ENCODE assay signal across 8 cellular contexts in genomic region chr4:173505924-173506779, GRCh38. TPM values are rescaled to one million over a fixed set of nuclear protein-coding genes. Genes with fewer than 3 reads are reported as not detected.
DNase-seq lines count a peak whose midpoint lies in the region; ATAC-seq, FAIRE-seq and TF ChIP-seq lines count a peak whose summit lies in the region.

No MANE protein-coding gene starts in this region.

- H3K9me3 ChIP-seq in HUES6 (ENCODE audit: control insufficient read depth, insufficient read depth, low read depth, low read length) (no peaks in the 10 kb centered on the region), ectodermal cell (ENCODE audit: control insufficient read depth, low read length) (no peaks in the 10 kb centered on the region), upper lobe of left lung (peaks cover 0 to 3% (median 0%) of the 10 kb centered on the region in 4 donors)

- H3K27me3 ChIP-seq in HUES6 (ENCODE audit: control insufficient read depth, insufficient read depth, low read length) (peaks cover 100% of the 10 kb centered on the region), ectodermal cell (ENCODE audit: control insufficient read depth, insufficient read depth, low read length, poor library complexity, severe bottlenecking) (peaks cover 92% of the 10 kb centered on the region), upper lobe of left lung (peaks cover 0 to 82% (median 32%) of the 10 kb centered on the region in 4 donors)

- H3K4me1 ChIP-seq in HUES6 (ENCODE audit: control insufficient read depth, insufficient read depth, low read length) (peaks cover 28% of the 10 kb centered on the region), ectodermal cell (ENCODE audit: control insufficient read depth, insufficient read depth, low read length) (no peaks in the 10 kb centered on the region), upper lobe of left lung (peaks cover 4 to 27% (median 23%) of the 10 kb centered on the region in 4 donors)

- no peak for TF ChIP-seq POLR2A in upper lobe of left lung (IDR thresholded peaks at IDR 0.05)

- WGBS in ectodermal cell, 2 experiments = 6% methylated on average over 20 of the region's 20 CpGs
- WGBS in upper lobe of left lung, 2 donors = 14 to 16% methylated on average over 11 to 17 of the region's 20 CpGs

- ATAC-seq in GM21825 (IDR thresholded peaks at IDR 0.05; ENCODE audit: unreplicated experiment) (peak; percentile 71), upper lobe of left lung (ENCODE audit: low FRiP score in 2 of 2) (peak; percentile 55 to 70)

- DNase-seq in GDM1 (lab: John Stamatoyannopoulos, UW) = peak; percentile 21
- peak; percentile 83 for DNase-seq in SK-MEL-5 (ENCODE audit: low read depth, low spot score)
- DNase-seq in medulla oblongata (ENCODE audit: extremely low spot score) = peak; percentile 67
- DNase-seq in upper lobe of left lung = peak in 1 of 2 donors; percentile 49

- FAIRE-seq in A204.1 (lab: Jason Lieb, UNC) = peak; percentile 88

- peak in 4 of 6 experiments; percentile 26 to 46 (median 34) for TF ChIP-seq CTCF in upper lobe of left lung (IDR thresholded peaks at IDR 0.05)

- H3K36me3 ChIP-seq in HUES6 (ENCODE audit: control insufficient read depth, insufficient read depth, low read length) = no peaks in the 10 kb centered on the region
- H3K36me3 ChIP-seq in ectodermal cell (ENCODE audit: control insufficient read depth, insufficient read depth, low read length) = no peaks in the 10 kb centered on the region
- H3K36me3 ChIP-seq in upper lobe of left lung = no peaks in the 10 kb centered on the region

- H3K4me3 ChIP-seq in HUES6 (ENCODE audit: low read depth, low read length) (peak overlapping the region; percentile 50), ectodermal cell (ENCODE audit: insufficient read depth, low read depth, low read length) (peak overlapping the region; percentile 25), upper lobe of left lung (peak overlapping the region in 2 of 4 donors; percentile 6 to 13)

- H3K9ac ChIP-seq in HUES6 (ENCODE audit: low read length) = no peak overlapping the region

- no peak overlapping the region for H3K27ac ChIP-seq in HUES6 (ENCODE audit: low read depth, low read length)
- H3K27ac ChIP-seq in ectodermal cell (ENCODE audit: insufficient read depth, low read depth, low read length, poor library complexity, severe bottlenecking) = no peak overlapping the region
- H3K27ac ChIP-seq in upper lobe of left lung = no peak overlapping the region

- no peak for TF ChIP-seq EP300 in upper lobe of left lung (IDR thresholded peaks at IDR 0.05)

- in situ Hi-C loops in SK-MEL-5 (cut with HindIII; ENCODE audit: low pct_unique_long_range_greater_than_20kb, low sequenced_read_pairs) = no loop called here

RNA-seq across cellular contexts. Expression of gene HAND2, which starts 23.9 kb away (rescaled TPM):
- total RNA-seq in SK-MEL-5 (2014; rRNA removed; shearing (Covaris generic)) = 3.8 and 3.9 TPM in 2 replicates
- polyA plus RNA-seq in SK-MEL-5 (2015; cell fraction: cytosol; rRNA removed) = 4.0 and 4.9 TPM in 2 replicates
- polyA plus RNA-seq in SK-MEL-5 (2015; cell fraction: nucleus; rRNA removed) = 3.2 and 5.1 TPM in 2 replicates
- polyA plus RNA-seq in ectodermal cell (2013, experiment 1 of 4) = 0.56 TPM
- 0.48 TPM for polyA plus RNA-seq in ectodermal cell (2013, experiment 2 of 4)
- 0.91 TPM for polyA plus RNA-seq in ectodermal cell (2013, experiment 3 of 4)
- polyA plus RNA-seq in ectodermal cell (2013, experiment 4 of 4) = 0.89 TPM
- 1 to 10 TPM in 1 of 6 donors, under 1 TPM in 3, not detected in 2; 0.20 to 3.0 (median 0.39) TPM for total RNA-seq in upper lobe of left lung
